In the genomic region with DNA sequence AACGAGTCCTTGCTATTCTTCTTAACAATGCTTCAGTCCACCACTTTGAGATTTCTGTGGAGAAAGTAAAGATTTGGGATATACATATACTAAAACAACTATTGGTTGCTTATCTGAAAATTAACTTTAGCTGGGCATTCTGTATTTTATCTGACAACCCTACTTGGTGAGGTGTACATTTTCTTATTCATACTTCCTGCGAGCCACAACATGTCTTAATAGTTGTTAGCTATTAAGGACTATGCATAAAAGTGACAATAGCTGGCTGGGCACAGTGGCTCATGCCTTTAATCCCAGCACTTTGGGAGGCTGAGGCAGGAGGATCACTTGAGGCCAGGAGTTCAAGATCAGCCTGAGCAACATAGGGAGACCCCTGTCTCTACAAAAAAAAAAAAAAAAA, we compare ENCODE assay signal across 1 cellular context.
TF ChIP-seq lines count a peak whose summit lies in the region.

No MANE protein-coding gene starts in this region.

TF ChIP-seq in GM23338, 12 proteins besides CTCF, POLR2A, EP300 and RAD21:
- TF ChIP-seq, protein P1, sequence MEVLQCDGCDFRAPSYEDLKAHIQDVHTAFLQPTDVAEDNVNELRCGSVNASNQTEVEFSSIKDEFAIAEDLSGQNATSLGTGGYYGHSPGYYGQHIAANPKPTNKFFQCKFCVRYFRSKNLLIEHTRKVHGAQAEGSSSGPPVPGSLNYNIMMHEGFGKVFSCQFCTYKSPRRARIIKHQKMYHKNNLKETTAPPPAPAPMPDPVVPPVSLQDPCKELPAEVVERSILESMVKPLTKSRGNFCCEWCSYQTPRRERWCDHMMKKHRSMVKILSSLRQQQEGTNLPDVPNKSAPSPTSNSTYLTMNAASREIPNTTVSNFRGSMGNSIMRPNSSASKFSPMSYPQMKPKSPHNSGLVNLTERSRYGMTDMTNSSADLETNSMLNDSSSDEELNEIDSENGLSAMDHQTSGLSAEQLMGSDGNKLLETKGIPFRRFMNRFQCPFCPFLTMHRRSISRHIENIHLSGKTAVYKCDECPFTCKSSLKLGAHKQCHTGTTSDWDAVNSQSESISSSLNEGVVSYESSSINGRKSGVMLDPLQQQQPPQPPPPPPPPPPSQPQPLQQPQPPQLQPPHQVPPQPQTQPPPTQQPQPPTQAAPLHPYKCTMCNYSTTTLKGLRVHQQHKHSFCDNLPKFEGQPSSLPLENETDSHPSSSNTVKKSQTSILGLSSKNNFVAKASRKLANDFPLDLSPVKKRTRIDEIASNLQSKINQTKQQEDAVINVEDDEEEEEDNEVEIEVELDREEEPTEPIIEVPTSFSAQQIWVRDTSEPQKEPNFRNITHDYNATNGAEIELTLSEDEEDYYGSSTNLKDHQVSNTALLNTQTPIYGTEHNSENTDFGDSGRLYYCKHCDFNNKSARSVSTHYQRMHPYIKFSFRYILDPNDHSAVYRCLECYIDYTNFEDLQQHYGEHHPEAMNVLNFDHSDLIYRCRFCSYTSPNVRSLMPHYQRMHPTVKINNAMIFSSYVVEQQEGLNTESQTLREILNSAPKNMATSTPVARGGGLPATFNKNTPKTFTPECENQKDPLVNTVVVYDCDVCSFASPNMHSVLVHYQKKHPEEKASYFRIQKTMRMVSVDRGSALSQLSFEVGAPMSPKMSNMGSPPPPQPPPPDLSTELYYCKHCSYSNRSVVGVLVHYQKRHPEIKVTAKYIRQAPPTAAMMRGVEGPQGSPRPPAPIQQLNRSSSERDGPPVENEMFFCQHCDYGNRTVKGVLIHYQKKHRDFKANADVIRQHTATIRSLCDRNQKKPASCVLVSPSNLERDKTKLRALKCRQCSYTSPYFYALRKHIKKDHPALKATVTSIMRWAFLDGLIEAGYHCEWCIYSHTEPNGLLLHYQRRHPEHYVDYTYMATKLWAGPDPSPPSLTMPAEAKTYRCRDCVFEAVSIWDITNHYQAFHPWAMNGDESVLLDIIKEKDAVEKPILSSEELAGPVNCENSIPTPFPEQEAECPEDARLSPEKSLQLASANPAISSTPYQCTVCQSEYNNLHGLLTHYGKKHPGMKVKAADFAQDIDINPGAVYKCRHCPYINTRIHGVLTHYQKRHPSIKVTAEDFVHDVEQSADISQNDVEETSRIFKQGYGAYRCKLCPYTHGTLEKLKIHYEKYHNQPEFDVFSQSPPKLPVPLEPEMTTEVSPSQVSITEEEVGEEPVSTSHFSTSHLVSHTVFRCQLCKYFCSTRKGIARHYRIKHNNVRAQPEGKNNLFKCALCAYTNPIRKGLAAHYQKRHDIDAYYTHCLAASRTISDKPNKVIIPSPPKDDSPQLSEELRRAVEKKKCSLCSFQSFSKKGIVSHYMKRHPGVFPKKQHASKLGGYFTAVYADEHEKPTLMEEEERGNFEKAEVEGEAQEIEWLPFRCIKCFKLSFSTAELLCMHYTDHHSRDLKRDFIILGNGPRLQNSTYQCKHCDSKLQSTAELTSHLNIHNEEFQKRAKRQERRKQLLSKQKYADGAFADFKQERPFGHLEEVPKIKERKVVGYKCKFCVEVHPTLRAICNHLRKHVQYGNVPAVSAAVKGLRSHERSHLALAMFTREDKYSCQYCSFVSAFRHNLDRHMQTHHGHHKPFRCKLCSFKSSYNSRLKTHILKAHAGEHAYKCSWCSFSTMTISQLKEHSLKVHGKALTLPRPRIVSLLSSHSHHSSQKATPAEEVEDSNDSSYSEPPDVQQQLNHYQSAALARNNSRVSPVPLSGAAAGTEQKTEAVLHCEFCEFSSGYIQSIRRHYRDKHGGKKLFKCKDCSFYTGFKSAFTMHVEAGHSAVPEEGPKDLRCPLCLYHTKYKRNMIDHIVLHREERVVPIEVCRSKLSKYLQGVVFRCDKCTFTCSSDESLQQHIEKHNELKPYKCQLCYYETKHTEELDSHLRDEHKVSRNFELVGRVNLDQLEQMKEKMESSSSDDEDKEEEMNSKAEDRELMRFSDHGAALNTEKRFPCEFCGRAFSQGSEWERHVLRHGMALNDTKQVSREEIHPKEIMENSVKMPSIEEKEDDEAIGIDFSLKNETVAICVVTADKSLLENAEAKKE (CRISPR knock-in tag; IDR thresholded peaks at IDR 0.05), result no peak
- TF ChIP-seq ZNF114 (CRISPR knock-in tag; IDR thresholded peaks at IDR 0.05) (no peak), JUNB (IDR thresholded peaks at IDR 0.05; ENCODE audit: unreplicated experiment) (no peak), ZNF331 (CRISPR knock-in tag; IDR thresholded peaks at IDR 0.05; ENCODE audit: low read depth) (no peak), NANOG (IDR thresholded peaks at IDR 0.05; ENCODE audit: borderline replicate concordance) (no peak), STAT1 (IDR thresholded peaks at IDR 0.05; ENCODE audit: unreplicated experiment) (no peak), CREB1 (CRISPR knock-in tag; IDR thresholded peaks at IDR 0.05; ENCODE audit: low read depth) (no peak), EZH2phosphoT487 (IDR thresholded peaks at IDR 0.05; ENCODE audit: unreplicated experiment) (no peak), POLR2AphosphoS5 (IDR thresholded peaks at IDR 0.05; ENCODE audit: low read depth) (no peak), EZH2 (IDR thresholded peaks at IDR 0.05; ENCODE audit: low read depth, unreplicated experiment) (no peak)
- TF ChIP-seq, protein P2, sequence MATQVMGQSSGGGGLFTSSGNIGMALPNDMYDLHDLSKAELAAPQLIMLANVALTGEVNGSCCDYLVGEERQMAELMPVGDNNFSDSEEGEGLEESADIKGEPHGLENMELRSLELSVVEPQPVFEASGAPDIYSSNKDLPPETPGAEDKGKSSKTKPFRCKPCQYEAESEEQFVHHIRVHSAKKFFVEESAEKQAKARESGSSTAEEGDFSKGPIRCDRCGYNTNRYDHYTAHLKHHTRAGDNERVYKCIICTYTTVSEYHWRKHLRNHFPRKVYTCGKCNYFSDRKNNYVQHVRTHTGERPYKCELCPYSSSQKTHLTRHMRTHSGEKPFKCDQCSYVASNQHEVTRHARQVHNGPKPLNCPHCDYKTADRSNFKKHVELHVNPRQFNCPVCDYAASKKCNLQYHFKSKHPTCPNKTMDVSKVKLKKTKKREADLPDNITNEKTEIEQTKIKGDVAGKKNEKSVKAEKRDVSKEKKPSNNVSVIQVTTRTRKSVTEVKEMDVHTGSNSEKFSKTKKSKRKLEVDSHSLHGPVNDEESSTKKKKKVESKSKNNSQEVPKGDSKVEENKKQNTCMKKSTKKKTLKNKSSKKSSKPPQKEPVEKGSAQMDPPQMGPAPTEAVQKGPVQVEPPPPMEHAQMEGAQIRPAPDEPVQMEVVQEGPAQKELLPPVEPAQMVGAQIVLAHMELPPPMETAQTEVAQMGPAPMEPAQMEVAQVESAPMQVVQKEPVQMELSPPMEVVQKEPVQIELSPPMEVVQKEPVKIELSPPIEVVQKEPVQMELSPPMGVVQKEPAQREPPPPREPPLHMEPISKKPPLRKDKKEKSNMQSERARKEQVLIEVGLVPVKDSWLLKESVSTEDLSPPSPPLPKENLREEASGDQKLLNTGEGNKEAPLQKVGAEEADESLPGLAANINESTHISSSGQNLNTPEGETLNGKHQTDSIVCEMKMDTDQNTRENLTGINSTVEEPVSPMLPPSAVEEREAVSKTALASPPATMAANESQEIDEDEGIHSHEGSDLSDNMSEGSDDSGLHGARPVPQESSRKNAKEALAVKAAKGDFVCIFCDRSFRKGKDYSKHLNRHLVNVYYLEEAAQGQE (IDR thresholded peaks at IDR 0.05; ENCODE audit: unreplicated experiment), result no peak
- TF ChIP-seq, protein P3, sequence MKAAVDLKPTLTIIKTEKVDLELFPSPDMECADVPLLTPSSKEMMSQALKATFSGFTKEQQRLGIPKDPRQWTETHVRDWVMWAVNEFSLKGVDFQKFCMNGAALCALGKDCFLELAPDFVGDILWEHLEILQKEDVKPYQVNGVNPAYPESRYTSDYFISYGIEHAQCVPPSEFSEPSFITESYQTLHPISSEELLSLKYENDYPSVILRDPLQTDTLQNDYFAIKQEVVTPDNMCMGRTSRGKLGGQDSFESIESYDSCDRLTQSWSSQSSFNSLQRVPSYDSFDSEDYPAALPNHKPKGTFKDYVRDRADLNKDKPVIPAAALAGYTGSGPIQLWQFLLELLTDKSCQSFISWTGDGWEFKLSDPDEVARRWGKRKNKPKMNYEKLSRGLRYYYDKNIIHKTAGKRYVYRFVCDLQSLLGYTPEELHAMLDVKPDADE (IDR thresholded peaks at IDR 0.05), result no peak
